In the genomic region with DNA sequence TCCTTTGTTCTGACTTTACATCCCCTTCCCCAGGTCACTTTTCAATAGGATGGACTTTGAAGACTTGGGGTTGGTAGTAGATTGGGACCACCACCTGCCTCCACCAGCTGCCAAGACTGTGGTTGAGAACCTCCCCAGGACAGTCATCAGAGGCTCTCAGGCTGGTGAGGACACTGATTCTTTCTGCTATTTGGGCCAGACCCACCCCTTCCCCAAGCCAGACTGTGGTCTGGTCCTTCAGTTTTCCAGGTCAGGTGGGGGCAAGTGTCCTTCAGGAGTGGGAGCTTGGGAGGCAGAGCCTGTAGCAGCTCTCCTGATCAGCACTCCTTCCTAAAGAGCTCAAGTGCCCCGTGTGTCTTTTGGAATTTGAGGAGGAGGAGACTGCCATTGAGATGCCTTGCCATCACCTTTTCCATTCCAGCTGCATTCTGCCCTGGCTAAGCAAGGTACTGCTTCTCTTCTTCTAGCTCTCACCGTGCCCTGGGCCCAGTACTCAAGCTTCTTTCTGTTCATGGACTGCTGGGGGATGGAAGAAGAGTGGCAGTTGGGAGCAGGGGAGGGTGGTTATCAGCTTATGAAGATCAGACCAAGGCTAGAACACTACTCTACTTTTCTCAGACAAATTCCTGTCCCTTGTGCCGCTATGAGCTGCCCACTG, we compare ENCODE assay signal across 9 cellular contexts. TPM values are rescaled to one million over a fixed set of nuclear protein-coding genes. Genes with fewer than 3 reads are reported as not detected.
DNase-seq lines count a peak whose midpoint lies in the region; ATAC-seq and TF ChIP-seq lines count a peak whose summit lies in the region.
"Had no signal": no experiment of that assay in that cellular context is flagged by ENCODE, and none has a peak within 500 bp of the region (broad histone marks: within the 10 kb centered on the region; RNA-seq: fewer than 3 reads in every experiment).

No MANE protein-coding gene starts in this region.

- peaks cover 11% of the 10 kb centered on the region for H3K36me3 ChIP-seq in Caco-2 (ENCODE audit: control insufficient read depth, insufficient read depth, low read length)
- H3K36me3 ChIP-seq in Panc1 (ENCODE audit: control insufficient read depth, insufficient read depth, low read length): peaks cover 2% of the 10 kb centered on the region; the same call in 1 of the 2 replicates
- H3K36me3 ChIP-seq in trophoblast cell (ENCODE audit: control insufficient read depth in 1 of 2, insufficient read depth in 2 of 2, low read length in 2 of 2): peaks cover 28 to 32% of the 10 kb centered on the region in 2 experiments

- ATAC-seq in Panc1 (no peak), GM18909 (IDR thresholded peaks at IDR 0.05; ENCODE audit: poor library complexity, unreplicated experiment) (no peak), HG03342 (IDR thresholded peaks at IDR 0.05; ENCODE audit: unreplicated experiment) (no peak)

- CTCF ChIA-PET in Caco-2 (lab: Charles Lee): interaction anchor here (0.6 to 1.4 kb wide), 2 partner anchors 9 to 58 kb away, joined by 6 to 9 read pairs; a partner anchor contains a TSS
- CTCF ChIA-PET in Panc1 (lab: Charles Lee): interaction anchor here (0.6 kb wide), 1 partner anchor 47 kb away, joined by 4 read pairs; no protein-coding TSS in a partner anchor

- H3K4me3 ChIP-seq in Caco-2 (ENCODE audit: low read depth, low read length) (peak overlapping the region; percentile 92), Panc1 (ENCODE audit: low read depth in 2 of 2, low read length in 2 of 2) (peak overlapping the region; percentile 91 to 99), epithelial cell of esophagus (ENCODE audit: low read length) (peak overlapping the region; percentile 90), trophoblast cell (ENCODE audit: low read depth, low read length) (no peak overlapping the region), lower leg skin (ENCODE audit: low read depth, poor library complexity, severe bottlenecking) (no peak overlapping the region)

- no peaks in the 10 kb centered on the region for H3K9me3 Mint-ChIP-seq in Caco-2 (ENCODE audit: unreplicated experiment)

- no peak for TF ChIP-seq POLR2A in lower leg skin (IDR thresholded peaks at IDR 0.05)

- no peak overlapping the region for H3K27ac Mint-ChIP-seq in Caco-2 (ENCODE audit: unreplicated experiment)

- peaks cover 16% of the 10 kb centered on the region for H3K4me1 Mint-ChIP-seq in Caco-2 (ENCODE audit: low read depth, unreplicated experiment)

- H3K18ac ChIP-seq in trophoblast cell (ENCODE audit: low read length): no peak overlapping the region

- H2BK120ac ChIP-seq in trophoblast cell (ENCODE audit: insufficient read depth, low read length, poor library complexity): no peak overlapping the region

- H3K4me2 ChIP-seq in trophoblast cell (ENCODE audit: low read length): peak overlapping the region; percentile 81

- in situ Hi-C loops in Panc1 (cut with HindIII; ENCODE audit: low pct_unique_long_range_greater_than_20kb, low sequenced_read_pairs): no loop called here

- TF ChIP-seq CTCF in Caco-2 (IDR thresholded peaks at IDR 0.05; ENCODE audit: insufficient read depth in 1 of 2, low read depth in 1 of 2, low read length in 1 of 2, severe bottlenecking in 1 of 2, unreplicated experiment in 1 of 2) (no peak), Panc1 (IDR thresholded peaks at IDR 0.05) (no peak), epithelial cell of esophagus (IDR thresholded peaks at IDR 0.05; ENCODE audit: insufficient read depth, low read depth, low read length, missing control alignments) (no peak), lower leg skin (IDR thresholded peaks at IDR 0.05) (no peak)

- peak overlapping the region; percentile 96 for H3K27ac ChIP-seq in Panc1 (ENCODE audit: low read length)
- no peak overlapping the region for H3K27ac ChIP-seq in trophoblast cell (ENCODE audit: low read depth, low read length)

- H3K9ac ChIP-seq in trophoblast cell (ENCODE audit: low read length): no peak overlapping the region

- H3K4me3 Mint-ChIP-seq in Caco-2 (ENCODE audit: unreplicated experiment): peak overlapping the region; percentile 97

- H3K14ac ChIP-seq in trophoblast cell (ENCODE audit: low read length): no peak overlapping the region

- peaks cover 7% of the 10 kb centered on the region for H3K79me1 ChIP-seq in trophoblast cell (ENCODE audit: low read length)

- H4K8ac ChIP-seq in trophoblast cell (ENCODE audit: low read depth, low read length): no peak overlapping the region

- H4K91ac ChIP-seq in trophoblast cell (ENCODE audit: low read depth, low read length): no peak overlapping the region

- peaks cover 5% of the 10 kb centered on the region for H3K79me2 ChIP-seq in trophoblast cell (ENCODE audit: control insufficient read depth, insufficient read depth, low read length, poor library complexity)

- no peak overlapping the region for H3K23ac ChIP-seq in trophoblast cell (ENCODE audit: low read length)

- POLR2A ChIA-PET in Caco-2 (lab: Charles Lee): interaction anchor here (1.1 to 1.8 kb wide), 3 partner anchors 9 to 36 kb away, joined by 8 to 22 read pairs (median 13); a partner anchor contains a TSS
- POLR2A ChIA-PET in Panc1 (lab: Charles Lee): interaction anchor here (0.5 kb wide), 1 partner anchor 35 kb away, joined by 3 read pairs; no protein-coding TSS in a partner anchor

- H2BK12ac ChIP-seq in trophoblast cell (ENCODE audit: low read length): no peak overlapping the region

- H3K27me3 Mint-ChIP-seq in Caco-2 (ENCODE audit: insufficient read depth, unreplicated experiment): no peaks in the 10 kb centered on the region

- DNase-seq in Caco-2 (no peak), Panc1 (ENCODE audit: low read depth, low spot score) (no peak), epithelial cell of esophagus (ENCODE audit: low read depth) (no peak), trophoblast cell (no peak), lower leg skin (ENCODE audit: low spot score in 2 of 2) (no peak), NCI-H748 (lab: John Stamatoyannopoulos, UW; ENCODE audit: unreplicated experiment) (no peak)
- DNase-seq: NCI-H1105 had no signal

- no peak overlapping the region for H2AK5ac ChIP-seq in trophoblast cell (ENCODE audit: low read length)

- intact Hi-C loops in Caco-2 (cut with micrococcal nuclease; ENCODE audit: unreplicated experiment) (no loop called here), Panc1 (cut with micrococcal nuclease; ENCODE audit: unreplicated experiment) (no loop called here), lower leg skin (cut with DNase I; ENCODE audit: low total_unique reads) (no loop called here)

- H4K12ac ChIP-seq in trophoblast cell (ENCODE audit: low read depth, low read length): no peak overlapping the region

- H3K27me3 ChIP-seq in Caco-2 (replicated peaks; ENCODE audit: control insufficient read depth, insufficient read depth, low read length) (no peaks in the 10 kb centered on the region), Panc1 (ENCODE audit: control insufficient read depth, insufficient read depth, low read length) (no peaks in the 10 kb centered on the region), trophoblast cell (ENCODE audit: insufficient read depth, low read length) (no peaks in the 10 kb centered on the region)

- WGBS in trophoblast cell (ENCODE audit: extremely low coverage, insufficient coverage, insufficient read length): no CpG with 5 or more reads among the region's 3 CpGs
- WGBS in lower leg skin, 2 donors: 74 to 76% methylated on average over 3 of the region's 3 CpGs

- no peaks in the 10 kb centered on the region for H3K9me3 ChIP-seq in Caco-2
- H3K9me3 ChIP-seq in Panc1 (ENCODE audit: control insufficient read depth, insufficient read depth, low read depth, low read length): no peaks in the 10 kb centered on the region
- peaks cover 2% of the 10 kb centered on the region for H3K9me3 ChIP-seq in trophoblast cell (ENCODE audit: insufficient read depth, low read depth, low read length)

- H2BK5ac ChIP-seq in trophoblast cell (ENCODE audit: low read depth, low read length, poor library complexity): no peak overlapping the region

- H3K4me1 ChIP-seq in Caco-2 (peaks cover 14% of the 10 kb centered on the region; the same call in 1 of the 2 replicates), Panc1 (ENCODE audit: control insufficient read depth, insufficient read depth, low read length) (peaks cover 42% of the 10 kb centered on the region), trophoblast cell (ENCODE audit: control insufficient read depth in 1 of 2, insufficient read depth in 2 of 2, low read length in 2 of 2) (peaks cover 5 to 14% of the 10 kb centered on the region in 2 experiments)

- BruUV-seq in Caco-2 (replicated peaks; lab: Mats Ljungman, UMichigan) (no TSS peak), Panc1 (replicated peaks; lab: Mats Ljungman, UMichigan) (no TSS peak)

- peaks cover 33% of the 10 kb centered on the region for H3K36me3 Mint-ChIP-seq in Caco-2 (ENCODE audit: insufficient read depth, unreplicated experiment)

- peak overlapping the region; percentile 22 for H3K4ac ChIP-seq in trophoblast cell (ENCODE audit: low read depth, low read length)

- H2AFZ ChIP-seq in trophoblast cell (ENCODE audit: insufficient read depth, low read length, poor library complexity): no peak overlapping the region

RNA-seq across cellular contexts. Expression of a gene that starts 1.1 kb away (rescaled TPM):
- total RNA-seq in Caco-2 (2022) (113 and 123 TPM in 2 replicates), Panc1 (2021; ENCODE audit: unreplicated experiment) (156 TPM), lower leg skin (100 to 1,000 TPM in 3 of 4 donors, 10 to 100 TPM in 1; 63.1 to 114 (median 107) TPM)
- polyA plus RNA-seq in Panc1 (2012; ENCODE audit: insufficient read length): 365 TPM
- polyA plus RNA-seq in trophoblast cell (2013): 201 and 212 TPM in 2 replicates

RNA-seq across cellular contexts. Expression of a gene that starts 5.9 kb away (rescaled TPM):
- 24.0 and 25.3 TPM in 2 replicates for total RNA-seq in Caco-2 (2022)
- total RNA-seq in Panc1 (2021; ENCODE audit: unreplicated experiment): 30.4 TPM
- 46.2 TPM for polyA plus RNA-seq in Panc1 (2012; ENCODE audit: insufficient read length)
- 10.1 and 10.9 TPM in 2 replicates for polyA plus RNA-seq in trophoblast cell (2013)
- 10 to 100 TPM in 2 of 4 donors, 1 to 10 TPM in 2; 5.8 to 13.7 (median 9.5) TPM for total RNA-seq in lower leg skin

RNA-seq across cellular contexts. Expression of a gene that starts 12.4 kb away (rescaled TPM):
- 11.0 and 15.1 TPM in 2 replicates for total RNA-seq in Caco-2 (2022)
- 21.3 TPM for total RNA-seq in Panc1 (2021; ENCODE audit: unreplicated experiment)
- polyA plus RNA-seq in Panc1 (2012; ENCODE audit: insufficient read length): 47.7 TPM
- polyA plus RNA-seq in trophoblast cell (2013): 9.0 and 9.3 TPM in 2 replicates
- total RNA-seq in lower leg skin: 10 to 100 TPM; 10.1 to 35.6 (median 14.0) TPM

RNA-seq across cellular contexts. Expression of a gene that starts 15.3 kb away (rescaled TPM):
- total RNA-seq in Caco-2 (2022) (49.0 and 54.5 TPM in 2 replicates), Panc1 (2021; ENCODE audit: unreplicated experiment) (23.7 TPM), lower leg skin (10 to 100 TPM; 15.1 to 41.1 (median 19.0) TPM)
- 29.2 TPM for polyA plus RNA-seq in Panc1 (2012; ENCODE audit: insufficient read length)
- 35.7 and 37.4 TPM in 2 replicates for polyA plus RNA-seq in trophoblast cell (2013)

RNA-seq across cellular contexts. Expression of a gene that starts 19.2 kb away (rescaled TPM):
- total RNA-seq in Caco-2 (2022) (82.9 and 85.5 TPM in 2 replicates), Panc1 (2021; ENCODE audit: unreplicated experiment) (93.2 TPM), lower leg skin (100 to 1,000 TPM in 2 of 4 donors, 10 to 100 TPM in 2; 88.3 to 207 (median 113) TPM)
- 113 TPM for polyA plus RNA-seq in Panc1 (2012; ENCODE audit: insufficient read length)
- 104 and 109 TPM in 2 replicates for polyA plus RNA-seq in trophoblast cell (2013)

Comparison
In these comparisons a context has a peak if more than half of its experiments do, and no peak if none do; other contexts are left out.
1. H3K4me3 ChIP-seq: peak in Caco-2 (single experiment), Panc1 (2 of 2) and epithelial cell of esophagus (single experiment); none in trophoblast cell (single experiment) and lower leg skin (single experiment).